1 cellular context compared by ENCODE assay signal in the genomic region with DNA sequence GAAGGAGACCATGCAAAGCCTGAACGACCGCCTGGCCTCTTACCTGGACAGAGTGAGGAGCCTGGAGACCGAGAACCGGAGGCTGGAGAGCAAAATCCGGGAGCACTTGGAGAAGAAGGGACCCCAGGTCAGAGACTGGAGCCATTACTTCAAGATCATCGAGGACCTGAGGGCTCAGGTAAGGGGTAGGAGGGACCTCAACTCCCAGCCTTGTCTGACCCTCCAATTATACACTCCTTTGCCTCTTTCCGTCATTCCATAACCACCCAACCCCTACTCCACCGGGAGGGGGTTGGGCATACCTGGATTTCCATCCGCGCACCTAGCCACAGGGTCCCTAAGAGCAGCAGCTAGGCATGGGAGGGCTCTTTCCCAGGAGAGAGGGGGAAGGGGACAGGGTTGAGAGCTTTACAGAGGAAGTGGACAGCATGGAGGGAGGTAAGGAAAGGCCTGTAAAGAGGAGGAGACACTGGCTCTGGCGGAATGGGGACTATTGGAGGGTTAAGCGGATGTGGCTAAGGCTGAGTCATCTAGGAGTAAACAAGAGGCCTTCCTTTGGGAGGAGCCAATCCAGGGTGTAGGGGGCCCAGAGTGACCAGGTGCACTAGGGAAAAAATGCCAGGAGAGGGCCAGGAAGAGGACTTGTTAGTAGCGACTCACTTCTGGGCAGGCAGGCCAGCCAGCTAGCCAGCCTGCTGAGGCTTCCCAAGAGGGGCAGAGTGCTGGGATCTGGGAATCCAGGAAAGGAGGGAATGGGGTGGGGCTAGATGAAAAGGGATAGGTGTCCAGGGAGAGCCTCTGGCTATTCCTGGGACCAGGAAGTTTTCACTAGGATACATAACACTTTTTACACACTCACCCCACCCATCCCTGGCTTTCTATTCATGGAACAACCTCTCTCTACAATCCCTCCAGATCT.
A peak's percentile ranks its signal among the peaks of the same experiment; 100 is the strongest.
TF ChIP-seq lines count a peak whose summit lies in the region.

No MANE protein-coding gene starts in this region.

TF ChIP-seq in HepG2, 621 proteins besides CTCF, POLR2A, EP300 and RAD21 (continued from another document and continues in another):
- no peak for TF ChIP-seq ATF5 (CRISPR knock-in tag; IDR thresholded peaks at IDR 0.05; ENCODE audit: low read depth)
- TF ChIP-seq, protein P1, sequence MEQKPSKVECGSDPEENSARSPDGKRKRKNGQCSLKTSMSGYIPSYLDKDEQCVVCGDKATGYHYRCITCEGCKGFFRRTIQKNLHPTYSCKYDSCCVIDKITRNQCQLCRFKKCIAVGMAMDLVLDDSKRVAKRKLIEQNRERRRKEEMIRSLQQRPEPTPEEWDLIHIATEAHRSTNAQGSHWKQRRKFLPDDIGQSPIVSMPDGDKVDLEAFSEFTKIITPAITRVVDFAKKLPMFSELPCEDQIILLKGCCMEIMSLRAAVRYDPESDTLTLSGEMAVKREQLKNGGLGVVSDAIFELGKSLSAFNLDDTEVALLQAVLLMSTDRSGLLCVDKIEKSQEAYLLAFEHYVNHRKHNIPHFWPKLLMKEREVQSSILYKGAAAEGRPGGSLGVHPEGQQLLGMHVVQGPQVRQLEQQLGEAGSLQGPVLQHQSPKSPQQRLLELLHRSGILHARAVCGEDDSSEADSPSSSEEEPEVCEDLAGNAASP (CRISPR knock-in tag; IDR thresholded peaks at IDR 0.05; ENCODE audit: borderline replicate concordance), result no peak
- no peak for TF ChIP-seq NR3C1 (CRISPR knock-in tag; IDR thresholded peaks at IDR 0.05)
- TF ChIP-seq ZNF878 (CRISPR knock-in tag; IDR thresholded peaks at IDR 0.05), result peak; percentile 14; the same call in 1 of the 2 replicates
- peak; percentile 61 for TF ChIP-seq TMF1 (CRISPR knock-in tag; IDR thresholded peaks at IDR 0.05; ENCODE audit: low read depth)
- no peak for TF ChIP-seq SRSF9 (IDR thresholded peaks at IDR 0.05; ENCODE audit: borderline replicate concordance, insufficient read depth, low read depth, low read length, poor library complexity, severe bottlenecking)
- TF ChIP-seq ZHX2 (IDR thresholded peaks at IDR 0.05; ENCODE audit: low read depth), result no peak
- TF ChIP-seq ZHX2 (CRISPR knock-in tag; IDR thresholded peaks at IDR 0.05; ENCODE audit: borderline replicate concordance), result no peak
- no peak for TF ChIP-seq ZNF513 (CRISPR knock-in tag; conservative IDR thresholded peaks at IDR 0.05)
- TF ChIP-seq ZNF34 (CRISPR knock-in tag; IDR thresholded peaks at IDR 0.05; ENCODE audit: borderline replicate concordance), result no peak
- no peak for TF ChIP-seq KDM2A (CRISPR knock-in tag; IDR thresholded peaks at IDR 0.05; ENCODE audit: borderline replicate concordance, low read depth)
- peak; percentile 18; the same call in 1 of the 2 replicates for TF ChIP-seq AHR (CRISPR knock-in tag; IDR thresholded peaks at IDR 0.05)
- TF ChIP-seq, protein P2, sequence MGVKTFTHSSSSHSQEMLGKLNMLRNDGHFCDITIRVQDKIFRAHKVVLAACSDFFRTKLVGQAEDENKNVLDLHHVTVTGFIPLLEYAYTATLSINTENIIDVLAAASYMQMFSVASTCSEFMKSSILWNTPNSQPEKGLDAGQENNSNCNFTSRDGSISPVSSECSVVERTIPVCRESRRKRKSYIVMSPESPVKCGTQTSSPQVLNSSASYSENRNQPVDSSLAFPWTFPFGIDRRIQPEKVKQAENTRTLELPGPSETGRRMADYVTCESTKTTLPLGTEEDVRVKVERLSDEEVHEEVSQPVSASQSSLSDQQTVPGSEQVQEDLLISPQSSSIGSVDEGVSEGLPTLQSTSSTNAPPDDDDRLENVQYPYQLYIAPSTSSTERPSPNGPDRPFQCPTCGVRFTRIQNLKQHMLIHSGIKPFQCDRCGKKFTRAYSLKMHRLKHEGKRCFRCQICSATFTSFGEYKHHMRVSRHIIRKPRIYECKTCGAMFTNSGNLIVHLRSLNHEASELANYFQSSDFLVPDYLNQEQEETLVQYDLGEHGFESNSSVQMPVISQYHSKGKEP (CRISPR knock-in tag; IDR thresholded peaks at IDR 0.05), result no peak
- no peak for TF ChIP-seq CSRNP2 (CRISPR knock-in tag; conservative IDR thresholded peaks at IDR 0.05; ENCODE audit: low read depth)
- peak; percentile 52 for TF ChIP-seq ZNF788 (CRISPR knock-in tag; IDR thresholded peaks at IDR 0.05; ENCODE audit: borderline replicate concordance)
- TF ChIP-seq ZNF33A (CRISPR knock-in tag; IDR thresholded peaks at IDR 0.05; ENCODE audit: borderline replicate concordance), result no peak
- TF ChIP-seq ZNF768 (CRISPR knock-in tag; IDR thresholded peaks at IDR 0.05), result no peak
- TF ChIP-seq ZNF772 (CRISPR knock-in tag; IDR thresholded peaks at IDR 0.05), result no peak; the same call in 1 of the 2 replicates
- no peak for TF ChIP-seq MBNL3 (CRISPR knock-in tag; conservative IDR thresholded peaks at IDR 0.05)
- peak; percentile 35 for TF ChIP-seq MED8 (CRISPR knock-in tag; IDR thresholded peaks at IDR 0.05; ENCODE audit: insufficient replicate concordance)
- 0 out of 2 replicates have a peak, but pooled peaks have one; percentile 22 for TF ChIP-seq ZNF512 (CRISPR knock-in tag; IDR thresholded peaks at IDR 0.05)
- TF ChIP-seq, protein P3, sequence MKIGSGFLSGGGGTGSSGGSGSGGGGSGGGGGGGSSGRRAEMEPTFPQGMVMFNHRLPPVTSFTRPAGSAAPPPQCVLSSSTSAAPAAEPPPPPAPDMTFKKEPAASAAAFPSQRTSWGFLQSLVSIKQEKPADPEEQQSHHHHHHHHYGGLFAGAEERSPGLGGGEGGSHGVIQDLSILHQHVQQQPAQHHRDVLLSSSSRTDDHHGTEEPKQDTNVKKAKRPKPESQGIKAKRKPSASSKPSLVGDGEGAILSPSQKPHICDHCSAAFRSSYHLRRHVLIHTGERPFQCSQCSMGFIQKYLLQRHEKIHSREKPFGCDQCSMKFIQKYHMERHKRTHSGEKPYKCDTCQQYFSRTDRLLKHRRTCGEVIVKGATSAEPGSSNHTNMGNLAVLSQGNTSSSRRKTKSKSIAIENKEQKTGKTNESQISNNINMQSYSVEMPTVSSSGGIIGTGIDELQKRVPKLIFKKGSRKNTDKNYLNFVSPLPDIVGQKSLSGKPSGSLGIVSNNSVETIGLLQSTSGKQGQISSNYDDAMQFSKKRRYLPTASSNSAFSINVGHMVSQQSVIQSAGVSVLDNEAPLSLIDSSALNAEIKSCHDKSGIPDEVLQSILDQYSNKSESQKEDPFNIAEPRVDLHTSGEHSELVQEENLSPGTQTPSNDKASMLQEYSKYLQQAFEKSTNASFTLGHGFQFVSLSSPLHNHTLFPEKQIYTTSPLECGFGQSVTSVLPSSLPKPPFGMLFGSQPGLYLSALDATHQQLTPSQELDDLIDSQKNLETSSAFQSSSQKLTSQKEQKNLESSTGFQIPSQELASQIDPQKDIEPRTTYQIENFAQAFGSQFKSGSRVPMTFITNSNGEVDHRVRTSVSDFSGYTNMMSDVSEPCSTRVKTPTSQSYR (CRISPR knock-in tag; IDR thresholded peaks at IDR 0.05; ENCODE audit: borderline replicate concordance), result peak; percentile 74
- TF ChIP-seq HMGA1 (CRISPR knock-in tag; conservative IDR thresholded peaks at IDR 0.05), result no peak
- TF ChIP-seq ZNF572 (CRISPR knock-in tag; IDR thresholded peaks at IDR 0.05), result no peak
- no peak for TF ChIP-seq PRMT3 (CRISPR knock-in tag; IDR thresholded peaks at IDR 0.05; ENCODE audit: borderline replicate concordance, low read depth)
- TF ChIP-seq SOX13 (IDR thresholded peaks at IDR 0.05), result peak; percentile 25; the same call in 1 of the 2 replicates
- TF ChIP-seq SOX13 (CRISPR knock-in tag; conservative IDR thresholded peaks at IDR 0.05 in 1 of 2, IDR thresholded peaks at IDR 0.05 in 1 of 2), result peak; percentile 62 to 93; a peak in 2 of 4 replicates
- TF ChIP-seq PHB2 (IDR thresholded peaks at IDR 0.05; ENCODE audit: partially characterized antibody), result no peak
- TF ChIP-seq ZNF563 (CRISPR knock-in tag; IDR thresholded peaks at IDR 0.05), result 0 out of 2 replicates have a peak, but pooled peaks have one; percentile 24
- TF ChIP-seq, protein P4, sequence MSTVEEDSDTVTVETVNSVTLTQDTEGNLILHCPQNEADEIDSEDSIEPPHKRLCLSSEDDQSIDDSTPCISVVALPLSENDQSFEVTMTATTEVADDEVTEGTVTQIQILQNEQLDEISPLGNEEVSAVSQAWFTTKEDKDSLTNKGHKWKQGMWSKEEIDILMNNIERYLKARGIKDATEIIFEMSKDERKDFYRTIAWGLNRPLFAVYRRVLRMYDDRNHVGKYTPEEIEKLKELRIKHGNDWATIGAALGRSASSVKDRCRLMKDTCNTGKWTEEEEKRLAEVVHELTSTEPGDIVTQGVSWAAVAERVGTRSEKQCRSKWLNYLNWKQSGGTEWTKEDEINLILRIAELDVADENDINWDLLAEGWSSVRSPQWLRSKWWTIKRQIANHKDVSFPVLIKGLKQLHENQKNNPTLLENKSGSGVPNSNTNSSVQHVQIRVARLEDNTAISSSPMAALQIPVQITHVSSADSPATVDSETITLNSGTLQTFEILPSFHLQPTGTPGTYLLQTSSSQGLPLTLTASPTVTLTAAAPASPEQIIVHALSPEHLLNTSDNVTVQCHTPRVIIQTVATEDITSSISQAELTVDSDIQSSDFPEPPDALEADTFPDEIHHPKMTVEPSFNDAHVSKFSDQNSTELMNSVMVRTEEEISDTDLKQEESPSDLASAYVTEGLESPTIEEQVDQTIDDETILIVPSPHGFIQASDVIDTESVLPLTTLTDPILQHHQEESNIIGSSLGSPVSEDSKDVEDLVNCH (CRISPR knock-in tag; IDR thresholded peaks at IDR 0.05), result no peak
- TF ChIP-seq ZNF501 (CRISPR knock-in tag; IDR thresholded peaks at IDR 0.05), result peak; percentile 81
- TF ChIP-seq ZNF20 (CRISPR knock-in tag; IDR thresholded peaks at IDR 0.05), result no peak
- TF ChIP-seq CAMTA2 (CRISPR knock-in tag; IDR thresholded peaks at IDR 0.05; ENCODE audit: borderline replicate concordance), result no peak
